Comparison of ENCODE assay signal across 8 cellular contexts in genomic region chrX:103376118-103376978, GRCh38. TPM values are rescaled to one million over a fixed set of nuclear protein-coding genes. Genes with fewer than 3 reads are reported as not detected.
DNase-seq lines count a peak whose midpoint lies in the region; ATAC-seq and TF ChIP-seq lines count a peak whose summit lies in the region.

TSS of gene BEX3 (plus strand) at chrX:103376538. CDS start at chrX:103377522, 984 bp downstream.

- TF ChIP-seq CTCF in epithelial cell of proximal tubule (conservative IDR thresholded peaks at IDR 0.05; ENCODE audit: low read depth, low read length): no peak

- peak within 1 kb of the TSS; percentile 66 for H3K4me3 ChIP-seq in epithelial cell of proximal tubule (ENCODE audit: low read depth, low read length)

- DNase-seq in NCI-H446 treated with DMSO at 0.1 percent for 48 hours (lab: John Stamatoyannopoulos, UW) (peak; percentile 39), epithelial cell of proximal tubule (ENCODE audit: low read depth) (no peak), mesenteric fat pad (ENCODE audit: low spot score) (no peak)
- DNase-seq in activated CD8-positive, alpha-beta memory T cell treated with anti-CD3 and anti-CD28 coated beads, Interleukin-2, amount 50 U/mL, for 48 hours: peak; percentile 56
- DNase-seq in stimulated activated naive CD8-positive, alpha-beta T cell treated with anti-CD3 and anti-CD28 coated beads, Interleukin-15, Interleukin-2, amounts not matched to agents 100 U/mL and 50 U/mL, for 24 hours: peak; percentile 43

- peak; percentile 51 for ATAC-seq in GM21786 (IDR thresholded peaks at IDR 0.05; ENCODE audit: unreplicated experiment)
- peak; percentile 81 for ATAC-seq in stimulated activated naive CD8-positive, alpha-beta T cell treated with anti-CD3 and anti-CD28 coated beads, Interleukin-15, Interleukin-2, amounts not matched to agents 100 U/mL and 50 U/mL, for 24 hours
- no peak for ATAC-seq in GM18520 (IDR thresholded peaks at IDR 0.05; ENCODE audit: unreplicated experiment)
- ATAC-seq in GM19467 (IDR thresholded peaks at IDR 0.05; ENCODE audit: unreplicated experiment): no peak

RNA-seq across cellular contexts. Expression of gene BEX3, which starts in this region (rescaled TPM):
- total RNA-seq in epithelial cell of proximal tubule (168 and 261 TPM in 2 replicates), mesenteric fat pad (63.9 TPM)

Comparison
In these comparisons a context has a peak if more than half of its experiments do, and no peak if none do; other contexts are left out.
1. ATAC-seq: peak in GM21786 (single experiment) and stimulated activated naive CD8-positive, alpha-beta T cell treated with anti-CD3 and anti-CD28 coated beads, Interleukin-15, Interleukin-2, amounts not matched to agents 100 U/mL and 50 U/mL, for 24 hours (single experiment); none in GM18520 (single experiment) and GM19467 (single experiment).
2. DNase-seq: peak in NCI-H446 treated with DMSO at 0.1 percent for 48 hours (single experiment), activated CD8-positive, alpha-beta memory T cell treated with anti-CD3 and anti-CD28 coated beads, Interleukin-2, amount 50 U/mL, for 48 hours (single experiment) and stimulated activated naive CD8-positive, alpha-beta T cell treated with anti-CD3 and anti-CD28 coated beads, Interleukin-15, Interleukin-2, amounts not matched to agents 100 U/mL and 50 U/mL, for 24 hours (single experiment); none in epithelial cell of proximal tubule (single experiment) and mesenteric fat pad (single experiment).